In genomic region chr10:77279207-77279606, GRCh38 we compare ENCODE assay signal across 14 cellular contexts.
A peak's percentile ranks its signal among the peaks of the same experiment; 100 is the strongest.
DNase-seq lines count a peak whose midpoint lies in the region; ATAC-seq and TF ChIP-seq lines count a peak whose summit lies in the region.
"Had no signal": no experiment of that assay in that cellular context is flagged by ENCODE, and none has a peak within 500 bp of the region (broad histone marks: within the 10 kb centered on the region; RNA-seq: fewer than 3 reads in every experiment).

No MANE protein-coding gene starts in this region.

- H4K20me1 ChIP-seq in BLaER1 = no peaks in the 10 kb centered on the region

- peaks cover 0 to 15% (median 4%) of the 10 kb centered on the region in 11 donors for H3K9me3 Mint-ChIP-seq in naive thymus-derived CD4-positive, alpha-beta T cell
- H3K9me3 Mint-ChIP-seq: CD4-positive, alpha-beta T cell; dendritic cell treated with granulocyte-macrophage colony-stimulating factor and Interleukin-4, amounts not matched to agents 40 ng/mL and 50 ng/mL, for 4 days had no signal

- ATAC-seq in mucosa of descending colon = no peak
- no peak for ATAC-seq in naive thymus-derived CD4-positive, alpha-beta T cell

- H3K4me1 Mint-ChIP-seq in naive thymus-derived CD4-positive, alpha-beta T cell = peaks cover 0 to 8% (median 2%) of the 10 kb centered on the region in 7 donors

- H3K9me3 ChIP-seq in BLaER1 (peaks cover 11% of the 10 kb centered on the region; the same call in 1 of the 2 replicates), mucosa of descending colon (no peaks in the 10 kb centered on the region)
- H3K9me3 ChIP-seq in naive thymus-derived CD4-positive, alpha-beta T cell (ENCODE audit: control insufficient read depth in 2 of 3, low read length in 3 of 3) = no peaks in the 10 kb centered on the region

- peak overlapping the region; percentile 20 for H3K4me2 ChIP-seq in BLaER1

- no peaks in the 10 kb centered on the region for H3K36me3 Mint-ChIP-seq in naive thymus-derived CD4-positive, alpha-beta T cell

- TF ChIP-seq CTCF in mucosa of descending colon (IDR thresholded peaks at IDR 0.05) = no peak

- H3K4me3 Mint-ChIP-seq in naive thymus-derived CD4-positive, alpha-beta T cell = no peak overlapping the region
- H3K4me3 Mint-ChIP-seq: CD4-positive, alpha-beta T cell; dendritic cell treated with granulocyte-macrophage colony-stimulating factor and Interleukin-4, amounts not matched to agents 40 ng/mL and 50 ng/mL, for 4 days had no signal

- peaks cover 11 to 35% (median 22%) of the 10 kb centered on the region in 5 donors for H3K27me3 Mint-ChIP-seq in naive thymus-derived CD4-positive, alpha-beta T cell

- H3K9ac ChIP-seq in BLaER1 = no peak overlapping the region

- H3K27ac Mint-ChIP-seq in naive thymus-derived CD4-positive, alpha-beta T cell = no peak overlapping the region
- H3K27ac Mint-ChIP-seq: CD4-positive, alpha-beta T cell; dendritic cell treated with granulocyte-macrophage colony-stimulating factor and Interleukin-4, amounts not matched to agents 40 ng/mL and 50 ng/mL, for 4 days had no signal

- no peaks in the 10 kb centered on the region for H3K27me3 ChIP-seq in BLaER1
- H3K27me3 ChIP-seq in naive thymus-derived CD4-positive, alpha-beta T cell (ENCODE audit: control insufficient read depth in 2 of 2, insufficient read depth in 2 of 2, low read length in 2 of 2) = no peaks in the 10 kb centered on the region

- peak; percentile 21 for DNase-seq in EH (ENCODE audit: low read depth)
- DNase-seq in amniotic epithelial cell (ENCODE audit: low read depth) = peak; percentile 43
- DNase-seq in mucosa of descending colon = peak in 2 of 3 donors; percentile 9 to 26
- DNase-seq in GM19238 (ENCODE audit: insufficient read length, low spot score) = no peak
- DNase-seq in naive thymus-derived CD4-positive, alpha-beta T cell = no peak
- DNase-seq in pons (ENCODE audit: low spot score) = no peak
- DNase-seq: amniotic stem cell; CD4-positive, alpha-beta T cell; kidney; MM.1S; NCI-H526 treated with DMSO at 0.1 percent for 48 hours; SIG-M5 had no signal

- H3K36me3 ChIP-seq in BLaER1 = no peaks in the 10 kb centered on the region
- no peaks in the 10 kb centered on the region for H3K36me3 ChIP-seq in mucosa of descending colon (ENCODE audit: low read depth)
- H3K36me3 ChIP-seq in naive thymus-derived CD4-positive, alpha-beta T cell (ENCODE audit: control insufficient read depth in 2 of 3, insufficient read depth in 3 of 3, low read length in 3 of 3) = no peaks in the 10 kb centered on the region

- H3K4me1 ChIP-seq in BLaER1 = peaks cover 56% of the 10 kb centered on the region
- no peaks in the 10 kb centered on the region for H3K4me1 ChIP-seq in mucosa of descending colon (ENCODE audit: low read depth)
- peaks cover 0 to 28% of the 10 kb centered on the region in 2 donors for H3K4me1 ChIP-seq in naive thymus-derived CD4-positive, alpha-beta T cell (ENCODE audit: control insufficient read depth in 2 of 2, insufficient read depth in 2 of 2, low read length in 2 of 2)

- H3K4me3 ChIP-seq in BLaER1 (no peak overlapping the region), mucosa of descending colon (no peak overlapping the region)
- H3K4me3 ChIP-seq in naive thymus-derived CD4-positive, alpha-beta T cell (ENCODE audit: low read length) = no peak overlapping the region

- no peak overlapping the region for H3K27ac ChIP-seq in BLaER1
- H3K27ac ChIP-seq in naive thymus-derived CD4-positive, alpha-beta T cell (ENCODE audit: low read depth, low read length) = no peak overlapping the region

- POLR2A ChIA-PET in naive thymus-derived CD4-positive, alpha-beta T cell (lab: Charles Lee) = no interaction called here

- intact Hi-C loops in mucosa of descending colon (cut with DNase I, micrococcal nuclease) = no loop called here
- intact Hi-C loops in naive thymus-derived CD4-positive, alpha-beta T cell (cut with micrococcal nuclease) = no loop called here

- CTCF ChIA-PET in naive thymus-derived CD4-positive, alpha-beta T cell (lab: Charles Lee) = no interaction called here

Comparison
In these comparisons a context has a peak if more than half of its experiments do, and no peak if none do; other contexts are left out.
1. DNase-seq: peak in EH (single experiment), amniotic epithelial cell (single experiment) and mucosa of descending colon (2 of 3); none in GM19238 (single experiment), naive thymus-derived CD4-positive, alpha-beta T cell (0 of 9) and pons (single experiment).